Comparison of ENCODE assay signal across 8 cellular contexts in the genomic region with DNA sequence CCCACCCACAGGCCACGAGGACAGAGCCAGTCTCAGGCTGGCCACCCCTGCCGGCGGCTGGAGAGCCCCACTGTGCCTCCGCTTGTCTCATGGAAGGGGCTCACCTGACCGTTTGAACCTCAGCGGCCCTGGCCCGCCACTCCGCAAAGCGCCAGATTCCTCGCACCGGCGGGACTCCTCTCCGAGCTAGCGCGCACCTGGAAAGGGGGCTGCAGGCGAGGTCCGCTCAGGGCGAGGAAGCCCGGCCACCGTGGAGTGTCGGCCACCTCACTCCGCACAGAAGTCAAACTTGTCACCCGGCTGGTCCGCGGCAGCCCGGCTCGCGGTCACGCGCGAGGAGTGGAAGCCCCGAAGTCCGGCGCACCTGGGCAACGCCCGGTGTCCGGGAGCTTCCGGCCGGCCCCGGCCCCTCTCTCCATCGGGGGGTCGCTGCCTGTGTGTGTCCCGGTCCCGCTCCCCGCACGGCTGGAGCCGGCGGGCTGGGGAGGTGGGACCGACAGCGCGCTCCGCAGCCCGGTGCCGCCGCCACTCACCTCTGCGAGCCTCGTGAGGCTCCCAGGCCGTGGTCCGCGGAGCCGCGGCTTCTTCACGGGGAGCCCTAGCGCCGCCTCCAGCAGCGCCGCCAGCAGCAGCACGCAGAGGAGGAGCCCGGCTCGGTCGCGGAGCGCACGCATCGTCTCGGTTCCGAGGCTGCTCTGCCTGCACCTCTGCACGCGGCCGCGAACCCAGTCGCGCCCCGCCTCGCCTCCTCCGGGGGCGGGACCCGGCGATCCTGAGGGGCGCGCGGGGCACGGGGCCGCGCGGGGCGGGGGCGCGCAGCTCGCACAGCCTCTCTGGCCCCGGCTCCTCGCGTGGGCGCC. TPM values are rescaled to one million over a fixed set of nuclear protein-coding genes. Genes with fewer than 3 reads are reported as not detected.
DNase-seq lines count a peak whose midpoint lies in the region; ATAC-seq and TF ChIP-seq lines count a peak whose summit lies in the region.

TSS of gene ISM2 (minus strand) at position 697 of the 860 bp plus-strand sequence. CDS start at position 674, 23 bp downstream.

- H3K27me3 Mint-ChIP-seq in T-helper 1 cell treated with Interleukin-12 subunit alpha and Interleukin-12 subunit beta and Interleukin-4 antibody, amounts not matched to agents 30 μg/mL and 1 μg/mL, for 36 hours (ENCODE audit: low read depth) = peaks cover 52% of the 10 kb centered on the region

- peak within 1 kb of the TSS; percentile 62 for H3K4me3 Mint-ChIP-seq in T-helper 1 cell treated with Interleukin-12 subunit alpha and Interleukin-12 subunit beta and Interleukin-4 antibody, amounts not matched to agents 30 μg/mL and 1 μg/mL, for 36 hours

- no peak within 1 kb of the TSS for H3K27ac ChIP-seq in breast epithelium

- peaks cover 0 to 10% of the 10 kb centered on the region in 2 donors for H3K4me1 ChIP-seq in breast epithelium

- DNase-seq in Ammon's horn (ENCODE audit: low spot score) = peak; percentile 19
- peak; percentile 60 for DNase-seq in GM19238 (ENCODE audit: insufficient read length, low spot score)
- DNase-seq in breast epithelium (ENCODE audit: low spot score in 2 of 2) = no peak
- DNase-seq in kidney epithelial cell (ENCODE audit: low read depth) = no peak
- peak; percentile 41 for DNase-seq in stimulated activated CD4-positive, alpha-beta T cell treated with anti-CD3 and anti-CD28 coated beads, Interleukin-1b, Interleukin-23, amount 100 ng/mL, for 48 hours

- no peak within 1 kb of the TSS for H3K27ac Mint-ChIP-seq in T-helper 1 cell treated with Interleukin-12 subunit alpha and Interleukin-12 subunit beta and Interleukin-4 antibody, amounts not matched to agents 30 μg/mL and 1 μg/mL, for 36 hours

- TF ChIP-seq CTCF in breast epithelium (IDR thresholded peaks at IDR 0.05) (no peak), kidney epithelial cell (IDR thresholded peaks at IDR 0.05; ENCODE audit: insufficient read depth, low read length, poor library complexity, severe bottlenecking) (no peak)

- H3K4me3 ChIP-seq in breast epithelium (peak within 1 kb of the TSS; percentile 35 to 79 (median 55)), kidney epithelial cell (ENCODE audit: low read depth, low read length) (peak within 1 kb of the TSS; percentile 40)

- no peak for TF ChIP-seq POLR2A in breast epithelium (IDR thresholded peaks at IDR 0.05)

- intact Hi-C loops in breast epithelium (cut with DNase I; ENCODE audit: low total_unique reads) = no loop called here

- H3K9me3 ChIP-seq in breast epithelium = peaks cover 0 to under 1% of the 10 kb centered on the region in 2 donors

- H3K36me3 ChIP-seq in breast epithelium (no peaks in the 10 kb centered on the region), kidney epithelial cell (ENCODE audit: control insufficient read depth, insufficient read depth, low read length) (no peaks in the 10 kb centered on the region)

- H3K27me3 ChIP-seq in breast epithelium = peaks cover 0 to 16% of the 10 kb centered on the region in 2 donors
- peaks cover 28% of the 10 kb centered on the region for H3K27me3 ChIP-seq in kidney epithelial cell (ENCODE audit: control insufficient read depth, insufficient read depth, low read length)

- peaks cover 5% of the 10 kb centered on the region for H3K36me3 Mint-ChIP-seq in T-helper 1 cell treated with Interleukin-12 subunit alpha and Interleukin-12 subunit beta and Interleukin-4 antibody, amounts not matched to agents 30 μg/mL and 1 μg/mL, for 36 hours (ENCODE audit: low read depth)

- peaks cover 2% of the 10 kb centered on the region for H3K4me1 Mint-ChIP-seq in T-helper 1 cell treated with Interleukin-12 subunit alpha and Interleukin-12 subunit beta and Interleukin-4 antibody, amounts not matched to agents 30 μg/mL and 1 μg/mL, for 36 hours (ENCODE audit: low read depth)

- peaks cover 4% of the 10 kb centered on the region for H3K9me3 Mint-ChIP-seq in T-helper 1 cell treated with Interleukin-12 subunit alpha and Interleukin-12 subunit beta and Interleukin-4 antibody, amounts not matched to agents 30 μg/mL and 1 μg/mL, for 36 hours

- ATAC-seq in HG03521 (IDR thresholded peaks at IDR 0.05; ENCODE audit: unreplicated experiment) (peak; percentile 49), HG03571 (IDR thresholded peaks at IDR 0.05; ENCODE audit: unreplicated experiment) (no peak)

RNA-seq across cellular contexts. Expression of gene ISM2, which starts in this region (rescaled TPM):
- total RNA-seq in breast epithelium (under 1 TPM in 2 of 3 donors, not detected in 1; 0.32 to 0.59 TPM), kidney epithelial cell (0.13 and 1.2 TPM in 2 replicates)

Comparison
In these comparisons a context has a peak if more than half of its experiments do, and no peak if none do; other contexts are left out.
1. DNase-seq: peak in Ammon's horn (single experiment), GM19238 (single experiment) and stimulated activated CD4-positive, alpha-beta T cell treated with anti-CD3 and anti-CD28 coated beads, Interleukin-1b, Interleukin-23, amount 100 ng/mL, for 48 hours (single experiment); none in breast epithelium (0 of 2) and kidney epithelial cell (single experiment).